8 cellular contexts compared by ENCODE assay signal in genomic region chr2:161160226-161161073, GRCh38. TPM values are rescaled to one million over a fixed set of nuclear protein-coding genes. Genes with fewer than 3 reads are reported as not detected.
A peak's percentile ranks its signal among the peaks of the same experiment; 100 is the strongest.
DNase-seq lines count a peak whose midpoint lies in the region; ATAC-seq, FAIRE-seq and TF ChIP-seq lines count a peak whose summit lies in the region.

Gene TANK, plus strand, starts transcription at chr2:161160428. Its CDS starts 19,235 bp downstream, at chr2:161179663.

- DNase-seq in GM13977 (ENCODE audit: low spot score): peak; percentile 88
- peak; percentile 89 for DNase-seq in NCI-H1694 treated with DMSO at 0.1 percent for 48 hours (lab: John Stamatoyannopoulos, UW)
- peak; percentile 76 to 82 (median 78) for DNase-seq in T-helper 17 cell
- peak; percentile 37 to 90 (median 78) for DNase-seq in amygdala (lab: John Stamatoyannopoulos, UW)
- DNase-seq in left ventricle myocardium superior: peak; percentile 93
- DNase-seq in psoas muscle: peak; percentile 93 to 96
- DNase-seq in urothelium cell line (ENCODE audit: low spot score): peak; percentile 96

- peaks cover 14% of the 10 kb centered on the region for H3K36me3 Mint-ChIP-seq in T-helper 17 cell (ENCODE audit: low read depth)

- intact Hi-C loops in left ventricle myocardium superior (cut with micrococcal nuclease) (no loop called here), psoas muscle (cut with DNase I) (no loop called here)

- H3K27me3 ChIP-seq in psoas muscle (ENCODE audit: insufficient read depth in 3 of 3, low read length in 2 of 3): no peaks in the 10 kb centered on the region

- peak within 1 kb of the TSS; percentile 100 for H3K4me3 Mint-ChIP-seq in T-helper 17 cell

- peaks cover 8 to 17% of the 10 kb centered on the region in 2 donors for H3K36me3 ChIP-seq in psoas muscle (ENCODE audit: insufficient read depth in 1 of 2, low read depth in 1 of 2)

- WGBS in psoas muscle, 3 donors: 0% methylated on average over 50 of the region's 50 CpGs

- peaks cover 44% of the 10 kb centered on the region for H3K4me1 Mint-ChIP-seq in T-helper 17 cell

- in situ Hi-C loops in GM13977 (cut with MboI; ENCODE audit: low pct_unique_long_range_greater_than_20kb, low sequenced_read_pairs, unreplicated experiment): no loop called here

- H3K9me3 ChIP-seq in T-helper 17 cell (ENCODE audit: control insufficient read depth, low read length, poor library complexity, severe bottlenecking) (no peaks in the 10 kb centered on the region), psoas muscle (no peaks in the 10 kb centered on the region)

- no peaks in the 10 kb centered on the region for H3K27me3 Mint-ChIP-seq in T-helper 17 cell

- H3K4me3 ChIP-seq in psoas muscle: peak within 1 kb of the TSS; percentile 96

- TF ChIP-seq CTCF in GM13977 (IDR thresholded peaks at IDR 0.05; ENCODE audit: extremely low read depth, insufficient read depth, missing control alignments): no peak
- TF ChIP-seq CTCF in psoas muscle (IDR thresholded peaks at IDR 0.05): no peak

- FAIRE-seq in urothelium cell line (lab: Jason Lieb, UNC): peak; percentile 89

- H3K27ac Mint-ChIP-seq in T-helper 17 cell: peak within 1 kb of the TSS; percentile 100

- peaks cover 45% of the 10 kb centered on the region for H3K4me1 ChIP-seq in psoas muscle

- H3K27ac ChIP-seq in psoas muscle: peak within 1 kb of the TSS; percentile 98

- peak; percentile 85 for ATAC-seq in HG02870 (IDR thresholded peaks at IDR 0.05; ENCODE audit: unreplicated experiment)
- ATAC-seq in T-helper 17 cell: peak; percentile 90
- peak; percentile 98 for ATAC-seq in left ventricle myocardium superior
- peak; percentile 97 to 98 (median 98) for ATAC-seq in psoas muscle

RNA-seq across cellular contexts. Expression of gene TANK, which starts in this region (rescaled TPM):
- 100 to 1,000 TPM; 129 to 134 TPM for total RNA-seq in T-helper 17 cell
- 27.9 TPM for total RNA-seq in left ventricle myocardium superior
- total RNA-seq in psoas muscle: 10 to 100 TPM; 39.6 to 62.8 (median 53.3) TPM
- polyA plus RNA-seq in psoas muscle: 10 to 100 TPM; 40.6 to 75.7 (median 66.7) TPM

Comparison
In these comparisons a context has a peak if more than half of its experiments do, and no peak if none do; other contexts are left out.
1. Peak in every context shown above with its lines: DNase-seq, ATAC-seq, H3K4me3 ChIP-seq and H3K27ac ChIP-seq.